20 cellular contexts compared by ENCODE assay signal in the genomic region with DNA sequence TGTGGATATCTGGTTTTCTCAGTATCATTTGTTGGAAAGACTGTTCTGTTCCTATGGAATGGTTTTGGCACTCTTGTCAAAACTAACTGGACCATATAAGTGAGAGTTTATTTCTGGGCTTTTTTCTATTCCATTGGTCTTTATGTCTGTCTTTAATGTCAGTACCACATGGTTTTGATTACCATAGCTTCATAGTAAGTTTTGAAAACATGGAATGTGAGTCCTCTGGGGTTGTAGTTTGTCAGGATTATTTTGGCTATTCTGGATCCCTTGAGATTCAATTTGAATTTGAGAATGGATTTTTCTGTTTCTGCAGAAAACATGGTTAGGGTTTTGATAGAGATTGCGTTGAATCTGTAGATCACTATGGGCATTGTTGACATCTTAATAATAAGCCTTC.
"Had no signal": no experiment of that assay in that cellular context is flagged by ENCODE, and none has a peak within 500 bp of the region (broad histone marks: within the 10 kb centered on the region; RNA-seq: fewer than 3 reads in every experiment).

No MANE protein-coding gene starts in this region.

- DNase-seq: dermis blood vessel endothelial cell; dorsolateral prefrontal cortex; effector CD4-positive, alpha-beta T cell; effector memory CD4-positive, alpha-beta T cell; foreskin melanocyte; gastrocnemius medialis; glutamatergic neuron; head of caudate nucleus; heart right ventricle; hippocampal formation; left cardiac atrium; left lung; left ventricle myocardium superior; lower lobe of right lung; mesenchymal stem cell; mucosa of descending colon; naive B cell had no signal

- H3K4me3 Mint-ChIP-seq: mesothelial cell of epicardium, naive B cell had no signal

- H3K27ac Mint-ChIP-seq: mesothelial cell of epicardium, naive B cell had no signal

- H3K4me3 ChIP-seq: coronary artery, dorsolateral prefrontal cortex, esophagus muscularis mucosa, gastrocnemius medialis, heart right ventricle, left lung, lower lobe of right lung, mucosa of descending colon had no signal

- H3K27ac ChIP-seq: coronary artery, dorsolateral prefrontal cortex, esophagus muscularis mucosa, gastrocnemius medialis, heart right ventricle, left lung, lower lobe of right lung had no signal

- H3K4me1 Mint-ChIP-seq: mesothelial cell of epicardium, naive B cell had no signal

- H3K36me3 Mint-ChIP-seq: naive B cell had no signal
